Comparison of ENCODE assay signal across 11 cellular contexts in genomic region chr4:127829014-127829413, GRCh38. TPM values are rescaled to one million over a fixed set of nuclear protein-coding genes. Genes with fewer than 3 reads are reported as not detected.
DNase-seq lines count a peak whose midpoint lies in the region; ATAC-seq and TF ChIP-seq lines count a peak whose summit lies in the region.
"Had no signal": no experiment of that assay in that cellular context is flagged by ENCODE, and none has a peak within 500 bp of the region (broad histone marks: within the 10 kb centered on the region; RNA-seq: fewer than 3 reads in every experiment).

No MANE protein-coding gene starts in this region.

- no peak overlapping the region for H2AFZ ChIP-seq in OCI-LY3 (ENCODE audit: low read depth, low read length)
- H2AFZ ChIP-seq in hepatocyte = no peak overlapping the region

- H3K79me2 ChIP-seq in OCI-LY3 (ENCODE audit: low read length) = no peaks in the 10 kb centered on the region
- no peaks in the 10 kb centered on the region for H3K79me2 ChIP-seq in hepatocyte

- no peaks in the 10 kb centered on the region for H3K9me3 ChIP-seq in OCI-LY3 (ENCODE audit: insufficient read depth, low read length)
- no peaks in the 10 kb centered on the region for H3K9me3 ChIP-seq in hepatocyte (ENCODE audit: low read depth)

- H3K27me3 ChIP-seq in OCI-LY3 (ENCODE audit: low read depth, low read length) = no peaks in the 10 kb centered on the region
- H3K27me3 ChIP-seq in hepatocyte = no peaks in the 10 kb centered on the region

- H3K4me3 ChIP-seq in OCI-LY3 (ENCODE audit: low read length) (peak overlapping the region; percentile 32), hepatocyte (no peak overlapping the region)

- H3K4me2 ChIP-seq in OCI-LY3 (ENCODE audit: low read length) (peak overlapping the region; percentile 56), hepatocyte (no peak overlapping the region)

- peaks cover 46% of the 10 kb centered on the region for H3K4me1 ChIP-seq in OCI-LY3 (ENCODE audit: low read length)
- no peaks in the 10 kb centered on the region for H3K4me1 ChIP-seq in hepatocyte (ENCODE audit: insufficient read depth)

- no peak overlapping the region; the same call in 1 of the 2 replicates for H3K9ac ChIP-seq in OCI-LY3 (ENCODE audit: low read length)

- ATAC-seq in GM18907 (IDR thresholded peaks at IDR 0.05; ENCODE audit: unreplicated experiment) (peak; percentile 78), GM21576 (IDR thresholded peaks at IDR 0.05; ENCODE audit: unreplicated experiment) (peak; percentile 93), HG03095 (IDR thresholded peaks at IDR 0.05; ENCODE audit: unreplicated experiment) (peak; percentile 90)

- H3K27ac ChIP-seq in OCI-LY3 (ENCODE audit: low read length) (peak overlapping the region; percentile 32; the same call in 1 of the 2 replicates), hepatocyte (no peak overlapping the region)

- no peak for DNase-seq in hepatocyte (ENCODE audit: low spot score)
- DNase-seq in NCI-H1105 treated with DMSO at 0.1 percent for 48 hours (lab: John Stamatoyannopoulos, UW) = no peak
- DNase-seq in midbrain (lab: John Stamatoyannopoulos, UW) = no peak
- no peak for DNase-seq in occipital lobe (lab: John Stamatoyannopoulos, UW)
- DNase-seq: COR-L47, dermis blood vessel endothelial cell, small intestine had no signal

- H4K20me1 ChIP-seq in OCI-LY3 (ENCODE audit: insufficient read depth, low read length) (no peaks in the 10 kb centered on the region), hepatocyte (ENCODE audit: insufficient read depth, poor library complexity, severe bottlenecking) (no peaks in the 10 kb centered on the region)

- TF ChIP-seq CTCF in OCI-LY3 (IDR thresholded peaks at IDR 0.05; ENCODE audit: low read depth, low read length) (no peak), hepatocyte (IDR thresholded peaks at IDR 0.05; ENCODE audit: poor library complexity) (no peak)

- no peaks in the 10 kb centered on the region for H3K9me2 ChIP-seq in hepatocyte (replicated peaks; ENCODE audit: insufficient read depth)

- H3K36me3 ChIP-seq in OCI-LY3 (replicated peaks; ENCODE audit: low read depth, low read length) (no peaks in the 10 kb centered on the region), hepatocyte (replicated peaks; ENCODE audit: insufficient read depth, low read depth) (no peaks in the 10 kb centered on the region)

RNA-seq across cellular contexts. Expression of gene HSPA4L, which starts 46.9 kb away (rescaled TPM):
- total RNA-seq in hepatocyte (2.7 and 3.5 TPM in 2 replicates), occipital lobe (10.9 TPM)
- 1.7 and 2.2 TPM in 2 replicates for polyA plus RNA-seq in hepatocyte

RNA-seq across cellular contexts. Expression of gene PLK4, which starts 51.7 kb away (rescaled TPM):
- total RNA-seq in hepatocyte = 5.3 and 5.7 TPM in 2 replicates
- polyA plus RNA-seq in hepatocyte = 3.3 and 5.4 TPM in 2 replicates
- 11.7 TPM for total RNA-seq in occipital lobe
